26 cellular contexts compared by ENCODE assay signal in the genomic region with DNA sequence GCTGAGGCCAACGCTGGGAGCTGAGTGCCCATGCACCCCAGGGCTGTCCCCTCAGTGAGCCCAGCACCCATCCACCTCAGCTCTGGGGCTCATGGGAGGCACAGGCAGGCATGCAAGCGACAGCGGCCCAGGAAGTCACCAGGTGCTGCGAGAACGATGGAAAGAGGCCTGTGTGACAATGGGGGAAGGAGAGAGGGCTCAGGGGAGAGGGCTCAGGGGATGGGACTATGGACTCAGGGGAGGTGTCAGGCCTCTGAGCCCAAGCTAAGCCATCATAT.
"Had no signal": no experiment of that assay in that cellular context is flagged by ENCODE, and none has a peak within 500 bp of the region (broad histone marks: within the 10 kb centered on the region; RNA-seq: fewer than 3 reads in every experiment).

No MANE protein-coding gene starts in this region.

- H3K4me3 ChIP-seq: coronary artery, esophagus squamous epithelium, lower lobe of right lung, right lobe of liver, testis, tibial artery had no signal

- H3K27ac ChIP-seq: coronary artery, esophagus squamous epithelium, lower lobe of right lung, parathyroid adenoma, right lobe of liver, testis, tibial artery had no signal

- H3K4me1 Mint-ChIP-seq: immature natural killer cell, natural killer cell had no signal

- H3K4me3 Mint-ChIP-seq: immature natural killer cell, natural killer cell had no signal

- H2AFZ ChIP-seq: parathyroid adenoma had no signal

- H3K36me3 ChIP-seq: esophagus squamous epithelium, lower lobe of right lung, right lobe of liver, tibial artery had no signal

- H3K9ac ChIP-seq: parathyroid adenoma had no signal

- H3K27me3 Mint-ChIP-seq: progenitor cell of endocrine pancreas had no signal

- ATAC-seq: left ventricle myocardium superior had no signal

- FAIRE-seq: endometrium, frontal cortex, small intestine had no signal

- DNase-seq: dermis blood vessel endothelial cell; effector memory CD4-positive, alpha-beta T cell; erythroblast; esophagus squamous epithelium; hypothalamus; immature natural killer cell; islet precursor cell; kidney glomerular epithelial cell; left ventricle myocardium superior; lower lobe of right lung; natural killer cell; right lobe of liver; small intestine; stimulated activated CD4-positive, alpha-beta T cell treated with anti-CD3 and anti-CD28 coated beads, Interleukin-15, amount 100 ng/mL, for 24 hours; stimulated activated CD4-positive, alpha-beta T cell treated with anti-CD3 and anti-CD28 coated beads, Interleukin-2, amount 100 ng/mL, for 48 hours; stimulated activated CD8-positive, alpha-beta memory T cell treated with anti-CD3 and anti-CD28 coated beads, Interleukin-4, amount 100 ng/mL, for 48 hours; stimulated activated naive CD8-positive, alpha-beta T cell treated with anti-CD3 and anti-CD28 coated beads, Interleukin-15, Interleukin-2, amounts not matched to agents 100 U/mL and 50 U/mL, for 24 hours; substantia nigra; testis had no signal

- H3K36me3 Mint-ChIP-seq: immature natural killer cell, natural killer cell, type B pancreatic cell had no signal

- H3K79me2 ChIP-seq: parathyroid adenoma had no signal

- H3K9me3 ChIP-seq: esophagus squamous epithelium, lower lobe of right lung, right lobe of liver, testis, tibial artery had no signal

- H3K27ac Mint-ChIP-seq: immature natural killer cell, natural killer cell, progenitor cell of endocrine pancreas had no signal

- H3K27me3 ChIP-seq: esophagus squamous epithelium, right lobe of liver, testis, tibial artery had no signal

- H3K9me3 Mint-ChIP-seq: immature natural killer cell, natural killer cell, type B pancreatic cell had no signal

- H3K4me1 ChIP-seq: esophagus squamous epithelium, lower lobe of right lung, parathyroid adenoma, right lobe of liver, testis, tibial artery had no signal
